In genomic region chr3:178474526-178474925, GRCh38 we compare ENCODE assay signal across 20 cellular contexts.
"Had no signal": no experiment of that assay in that cellular context is flagged by ENCODE, and none has a peak within 500 bp of the region (broad histone marks: within the 10 kb centered on the region; RNA-seq: fewer than 3 reads in every experiment).

No MANE protein-coding gene starts in this region.

- DNase-seq: activated CD4-positive, alpha-beta T cell treated with anti-CD3 and anti-CD28 coated beads, Interleukin-2, amount 10 ng/mL, durations not matched to agents 24 days and 14 days; activated CD8-positive, alpha-beta T cell treated with anti-CD3 and anti-CD28 coated beads, Interleukin-2, amount 10 ng/mL, durations not matched to agents 7 days and 5 days; activated naive CD4-positive, alpha-beta T cell treated with anti-CD3 and anti-CD28 coated beads for 36 hours; activated naive CD8-positive, alpha-beta T cell treated with anti-CD3 and anti-CD28 coated beads, Interleukin-2, amount 50 U/mL, for 24 hours; activated T-cell treated with anti-CD3 and anti-CD28 coated beads, Interleukin-2, amount 50 U/mL, for 24 hours; aorta; brain microvascular endothelial cell; central memory CD4-positive, alpha-beta T cell; colonic mucosa; endodermal cell; foreskin melanocyte; head of caudate nucleus; posterior cingulate gyrus; sigmoid colon; spleen; stimulated activated CD4-positive, alpha-beta T cell treated with anti-CD3 and anti-CD28 coated beads, Interleukin-4, amount 100 ng/mL, for 4 hours; upper lobe of right lung had no signal

- H3K27me3 ChIP-seq: brain microvascular endothelial cell, colonic mucosa, sigmoid colon, spleen, upper lobe of right lung had no signal

- H3K4me3 ChIP-seq: colonic mucosa, sigmoid colon, spleen, thoracic aorta, upper lobe of right lung had no signal

- H3K27ac ChIP-seq: brain microvascular endothelial cell, colonic mucosa, sigmoid colon, spleen, thoracic aorta, upper lobe of right lung had no signal

- H3K36me3 ChIP-seq: brain microvascular endothelial cell, colonic mucosa, sigmoid colon, spleen, thoracic aorta, upper lobe of right lung had no signal

- H3K4me1 ChIP-seq: colonic mucosa, sigmoid colon, spleen, upper lobe of right lung had no signal

- H3K9me3 ChIP-seq: colonic mucosa, sigmoid colon, spleen, thoracic aorta, upper lobe of right lung had no signal

- ATAC-seq: activated CD8-positive, alpha-beta T cell treated with anti-CD3 and anti-CD28 coated beads, Interleukin-2, amount 10 ng/mL, durations not matched to agents 7 days and 5 days; activated naive CD8-positive, alpha-beta T cell treated with anti-CD3 and anti-CD28 coated beads, Interleukin-2, amount 50 U/mL, for 24 hours; natural killer cell treated with Interleukin-12 subunit alpha and Interleukin-12 subunit beta and Interleukin-15 and Interleukin-18, amount 100 ng/mL, for 72 hours; stimulated activated memory B cell treated with anti-CD40 and anti-IgM and Interleukin-4, amounts not matched to agents 10 μg/mL and 1 μg/mL and 100 μg/mL, for 72 hours; upper lobe of right lung had no signal
